Comparison of ENCODE assay signal across 12 cellular contexts in genomic region chr2:237889811-237890210, GRCh38. TPM values are rescaled to one million over a fixed set of nuclear protein-coding genes. Genes with fewer than 3 reads are reported as not detected.
"Had no signal": no experiment of that assay in that cellular context is flagged by ENCODE, and none has a peak within 500 bp of the region (broad histone marks: within the 10 kb centered on the region; RNA-seq: fewer than 3 reads in every experiment).

No MANE protein-coding gene starts in this region.

- DNase-seq: activated CD4-positive, alpha-beta T cell treated with anti-CD3 and anti-CD28 coated beads, Interleukin-2, amount 50 U/mL, for 4 hours; activated naive CD4-positive, alpha-beta T cell treated with anti-CD3 and anti-CD28 coated beads for 36 hours; activated T-cell treated with anti-CD3 and anti-CD28 coated beads for 4 hours; effector CD4-positive, alpha-beta T cell; foreskin keratinocyte; midbrain; stimulated activated naive B cell treated with anti-CD40 and anti-IgM and Interleukin-4, amounts not matched to agents 10 μg/mL and 1 μg/mL and 100 μg/mL, for 72 hours; SW 1271; trophoblast cell had no signal

- H3K4me1 ChIP-seq: foreskin keratinocyte had no signal

- ATAC-seq: foreskin keratinocyte had no signal

- H3K27me3 ChIP-seq: cardiac muscle cell, foreskin keratinocyte had no signal

- H3K4me3 ChIP-seq: cardiac muscle cell, lung had no signal

- H3K36me3 ChIP-seq: cardiac muscle cell had no signal

- H3K27ac ChIP-seq: cardiac muscle cell, foreskin keratinocyte had no signal

RNA-seq across cellular contexts. Expression of gene RAMP1, which starts 30.4 kb away (rescaled TPM):
- total RNA-seq: pulmonary artery endothelial cell had no signal
